In the genomic region with DNA sequence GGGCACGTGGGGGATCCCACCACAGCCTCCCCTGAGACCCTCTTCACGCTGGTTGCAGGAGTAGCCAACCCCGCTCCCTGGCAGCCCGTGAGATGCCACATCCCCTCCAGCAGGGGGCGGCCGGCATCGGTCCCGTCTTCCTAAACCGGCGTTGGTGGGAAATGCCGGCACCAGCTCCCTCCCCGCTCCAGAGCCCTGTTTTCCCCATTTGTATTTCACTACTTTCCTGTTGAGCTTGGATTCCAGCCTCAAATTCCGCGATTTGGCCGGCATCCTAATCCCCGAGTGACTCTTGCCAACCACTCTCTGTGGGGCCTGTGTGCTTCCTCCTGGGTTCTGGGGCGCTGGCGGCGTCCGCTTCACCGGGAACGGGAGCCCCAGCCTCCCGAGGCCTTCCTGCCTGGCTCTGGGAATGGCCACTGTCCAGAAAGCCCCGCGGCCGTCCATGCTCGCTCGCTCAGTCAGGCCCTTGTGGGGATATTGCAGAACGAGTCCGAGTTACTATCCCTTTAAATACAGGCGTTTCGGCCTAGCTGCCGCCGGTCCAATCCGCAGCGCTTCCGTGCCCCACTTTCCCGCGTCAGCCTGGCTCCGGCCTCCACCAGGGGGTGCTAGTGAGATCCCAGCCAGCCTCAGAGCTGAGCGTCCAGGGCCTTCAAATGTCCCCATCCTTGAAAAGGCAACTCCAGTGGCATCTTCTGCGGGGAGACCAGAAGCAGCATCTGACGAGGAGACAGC, we compare ENCODE assay signal across 1 cellular context.
TF ChIP-seq lines count a peak whose summit lies in the region.

No MANE protein-coding gene starts in this region.

TF ChIP-seq in HEK293, 187 proteins besides CTCF, POLR2A, EP300 and RAD21 (continued from another document):
- no peak for TF ChIP-seq MZF1 (tag by site-specific recombination; IDR thresholded peaks at IDR 0.05; ENCODE audit: borderline replicate concordance)
- TF ChIP-seq ZBTB20 (tag by site-specific recombination; IDR thresholded peaks at IDR 0.05), result no peak
- no peak for TF ChIP-seq BCL11B (tag by site-specific recombination; IDR thresholded peaks at IDR 0.05; ENCODE audit: low read depth)
- no peak for TF ChIP-seq ZNF292 (tag by site-specific recombination; IDR thresholded peaks at IDR 0.05; ENCODE audit: borderline replicate concordance, low read depth)
- TF ChIP-seq, protein P1, sequence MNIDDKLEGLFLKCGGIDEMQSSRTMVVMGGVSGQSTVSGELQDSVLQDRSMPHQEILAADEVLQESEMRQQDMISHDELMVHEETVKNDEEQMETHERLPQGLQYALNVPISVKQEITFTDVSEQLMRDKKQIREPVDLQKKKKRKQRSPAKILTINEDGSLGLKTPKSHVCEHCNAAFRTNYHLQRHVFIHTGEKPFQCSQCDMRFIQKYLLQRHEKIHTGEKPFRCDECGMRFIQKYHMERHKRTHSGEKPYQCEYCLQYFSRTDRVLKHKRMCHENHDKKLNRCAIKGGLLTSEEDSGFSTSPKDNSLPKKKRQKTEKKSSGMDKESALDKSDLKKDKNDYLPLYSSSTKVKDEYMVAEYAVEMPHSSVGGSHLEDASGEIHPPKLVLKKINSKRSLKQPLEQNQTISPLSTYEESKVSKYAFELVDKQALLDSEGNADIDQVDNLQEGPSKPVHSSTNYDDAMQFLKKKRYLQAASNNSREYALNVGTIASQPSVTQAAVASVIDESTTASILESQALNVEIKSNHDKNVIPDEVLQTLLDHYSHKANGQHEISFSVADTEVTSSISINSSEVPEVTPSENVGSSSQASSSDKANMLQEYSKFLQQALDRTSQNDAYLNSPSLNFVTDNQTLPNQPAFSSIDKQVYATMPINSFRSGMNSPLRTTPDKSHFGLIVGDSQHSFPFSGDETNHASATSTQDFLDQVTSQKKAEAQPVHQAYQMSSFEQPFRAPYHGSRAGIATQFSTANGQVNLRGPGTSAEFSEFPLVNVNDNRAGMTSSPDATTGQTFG (tag by site-specific recombination; IDR thresholded peaks at IDR 0.05; ENCODE audit: borderline replicate concordance), result no peak
- TF ChIP-seq ATF2 (tag by site-specific recombination; IDR thresholded peaks at IDR 0.05; ENCODE audit: low read depth), result no peak
- no peak for TF ChIP-seq GLIS2 (tag by site-specific recombination; IDR thresholded peaks at IDR 0.05)
- TF ChIP-seq ZIC2 (tag by site-specific recombination; IDR thresholded peaks at IDR 0.05), result no peak
- TF ChIP-seq ZBTB26 (tag by site-specific recombination; optimal IDR thresholded peaks at IDR 0.05), result peak; percentile 13
- no peak for TF ChIP-seq ZNF19 (tag by site-specific recombination; IDR thresholded peaks at IDR 0.05; ENCODE audit: low read depth)
- TF ChIP-seq ZNF629 (tag by site-specific recombination; IDR thresholded peaks at IDR 0.05), result no peak
- no peak for TF ChIP-seq ZNF169 (tag by site-specific recombination; IDR thresholded peaks at IDR 0.05)
- TF ChIP-seq ZNF664 (tag by site-specific recombination; IDR thresholded peaks at IDR 0.05), result no peak
- no peak for TF ChIP-seq ZNF473 (tag by site-specific recombination; IDR thresholded peaks at IDR 0.05)
- TF ChIP-seq ZNF121 (tag by site-specific recombination; IDR thresholded peaks at IDR 0.05), result no peak
- no peak for TF ChIP-seq ZNF146 (tag by site-specific recombination; IDR thresholded peaks at IDR 0.05)
- TF ChIP-seq ZNF626 (tag by site-specific recombination; IDR thresholded peaks at IDR 0.05), result no peak
- TF ChIP-seq, protein P2, sequence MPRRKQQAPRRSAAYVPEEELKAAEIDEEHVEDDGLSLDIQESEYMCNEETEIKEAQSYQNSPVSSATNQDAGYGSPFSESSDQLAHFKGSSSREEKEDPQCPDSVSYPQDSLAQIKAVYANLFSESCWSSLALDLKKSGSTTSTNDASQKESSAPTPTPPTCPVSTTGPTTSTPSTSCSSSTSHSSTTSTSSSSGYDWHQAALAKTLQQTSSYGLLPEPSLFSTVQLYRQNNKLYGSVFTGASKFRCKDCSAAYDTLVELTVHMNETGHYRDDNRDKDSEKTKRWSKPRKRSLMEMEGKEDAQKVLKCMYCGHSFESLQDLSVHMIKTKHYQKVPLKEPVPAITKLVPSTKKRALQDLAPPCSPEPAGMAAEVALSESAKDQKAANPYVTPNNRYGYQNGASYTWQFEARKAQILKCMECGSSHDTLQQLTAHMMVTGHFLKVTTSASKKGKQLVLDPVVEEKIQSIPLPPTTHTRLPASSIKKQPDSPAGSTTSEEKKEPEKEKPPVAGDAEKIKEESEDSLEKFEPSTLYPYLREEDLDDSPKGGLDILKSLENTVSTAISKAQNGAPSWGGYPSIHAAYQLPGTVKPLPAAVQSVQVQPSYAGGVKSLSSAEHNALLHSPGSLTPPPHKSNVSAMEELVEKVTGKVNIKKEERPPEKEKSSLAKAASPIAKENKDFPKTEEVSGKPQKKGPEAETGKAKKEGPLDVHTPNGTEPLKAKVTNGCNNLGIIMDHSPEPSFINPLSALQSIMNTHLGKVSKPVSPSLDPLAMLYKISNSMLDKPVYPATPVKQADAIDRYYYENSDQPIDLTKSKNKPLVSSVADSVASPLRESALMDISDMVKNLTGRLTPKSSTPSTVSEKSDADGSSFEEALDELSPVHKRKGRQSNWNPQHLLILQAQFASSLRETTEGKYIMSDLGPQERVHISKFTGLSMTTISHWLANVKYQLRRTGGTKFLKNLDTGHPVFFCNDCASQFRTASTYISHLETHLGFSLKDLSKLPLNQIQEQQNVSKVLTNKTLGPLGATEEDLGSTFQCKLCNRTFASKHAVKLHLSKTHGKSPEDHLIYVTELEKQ (tag by site-specific recombination; IDR thresholded peaks at IDR 0.05; ENCODE audit: borderline replicate concordance), result no peak
- no peak for TF ChIP-seq ZNF416 (tag by site-specific recombination; IDR thresholded peaks at IDR 0.05)
- no peak for TF ChIP-seq ZNF184 (tag by site-specific recombination; IDR thresholded peaks at IDR 0.05)
- no peak for TF ChIP-seq ZNF791 (tag by site-specific recombination; IDR thresholded peaks at IDR 0.05)
- no peak for TF ChIP-seq WT1 (tag by site-specific recombination; IDR thresholded peaks at IDR 0.05)
- no peak for TF ChIP-seq ZBTB1 (tag by site-specific recombination; IDR thresholded peaks at IDR 0.05)
- TF ChIP-seq ZBTB8A (tag by site-specific recombination; IDR thresholded peaks at IDR 0.05), result no peak
